ENCODE assay signal across 9 cellular contexts in the genomic region with DNA sequence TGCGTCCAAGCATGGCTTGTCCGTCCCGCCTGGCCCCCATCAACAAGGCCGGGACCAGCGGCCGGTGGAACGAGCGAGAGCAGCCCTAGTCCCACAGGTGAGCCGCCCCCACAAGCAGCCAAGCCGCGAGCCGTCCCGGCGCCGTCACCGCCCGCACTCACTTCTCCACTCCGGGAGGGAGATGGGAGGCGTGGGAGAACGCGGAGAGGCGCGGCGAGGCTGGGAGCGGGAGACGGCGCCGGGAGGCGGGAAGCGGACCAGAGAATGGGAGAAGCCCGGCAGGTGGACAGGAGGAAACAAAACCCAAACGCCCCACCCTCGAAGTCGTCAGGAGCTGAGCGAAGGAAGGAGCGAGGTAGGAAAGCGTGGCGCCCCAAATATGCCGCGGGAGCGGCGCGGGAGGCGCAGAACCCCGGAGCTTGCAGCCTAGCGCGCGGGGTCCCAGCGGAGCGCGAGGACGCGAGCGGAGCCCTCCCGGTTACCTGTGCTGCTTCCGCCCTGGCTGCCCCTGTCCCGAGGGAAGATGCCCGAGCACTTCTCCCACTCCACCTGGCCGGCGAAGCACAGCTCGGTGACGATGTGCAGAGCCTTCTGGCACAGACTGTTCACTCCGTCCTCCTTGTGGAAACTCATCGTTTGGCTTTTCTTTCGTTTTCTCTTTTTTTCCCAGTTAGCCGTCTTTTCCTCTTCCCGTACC. TPM values are rescaled to one million over a fixed set of nuclear protein-coding genes. Genes with fewer than 3 reads are reported as not detected.
A peak's percentile ranks its signal among the peaks of the same experiment; 100 is the strongest.
DNase-seq lines count a peak whose midpoint lies in the region; ATAC-seq and TF ChIP-seq lines count a peak whose summit lies in the region.
"Had no signal": no experiment of that assay in that cellular context is flagged by ENCODE, and none has a peak within 500 bp of the region (broad histone marks: within the 10 kb centered on the region; RNA-seq: fewer than 3 reads in every experiment).

No MANE protein-coding gene starts in this region.

- no peaks in the 10 kb centered on the region for H4K20me1 ChIP-seq in Karpas-422 (ENCODE audit: insufficient read depth, low read depth, low read length)

- H3K9ac ChIP-seq in HUES6 (ENCODE audit: low read length) (peak overlapping the region; percentile 31), Karpas-422 (ENCODE audit: low read length) (no peak overlapping the region)

- peaks cover 50% of the 10 kb centered on the region for H3K27me3 ChIP-seq in HUES6 (ENCODE audit: control insufficient read depth, insufficient read depth, low read length)
- peaks cover 61% of the 10 kb centered on the region for H3K27me3 ChIP-seq in transverse colon
- no peaks in the 10 kb centered on the region for H3K27me3 ChIP-seq in Karpas-422 (ENCODE audit: low read length)

- CTCF ChIA-PET in AG04449 (lab: Yijun Ruan, JAX), result no interaction called here

- H3K36me3 ChIP-seq in HUES6 (ENCODE audit: control insufficient read depth, insufficient read depth, low read length) (no peaks in the 10 kb centered on the region), transverse colon (no peaks in the 10 kb centered on the region), Karpas-422 (ENCODE audit: insufficient read depth, low read length) (no peaks in the 10 kb centered on the region; the same call in 1 of the 2 replicates)

- no peaks in the 10 kb centered on the region for H3K9me2 ChIP-seq in Karpas-422 (replicated peaks; ENCODE audit: insufficient read depth, low read length)

- no peak for TF ChIP-seq EP300 in transverse colon (IDR thresholded peaks at IDR 0.05; ENCODE audit: low read depth)

- H3K9me3 ChIP-seq in HUES6 (ENCODE audit: control insufficient read depth, insufficient read depth, low read depth, low read length) (no peaks in the 10 kb centered on the region), transverse colon (no peaks in the 10 kb centered on the region), Karpas-422 (ENCODE audit: low read length) (peaks cover 6% of the 10 kb centered on the region)

- H3K79me2 ChIP-seq in Karpas-422 (ENCODE audit: low read length), result no peaks in the 10 kb centered on the region

- H3K4me3 ChIP-seq in AG04449 (ENCODE audit: low read depth, low read length), result peak overlapping the region; percentile 58
- peak overlapping the region; percentile 76 for H3K4me3 ChIP-seq in HUES6 (ENCODE audit: low read depth, low read length)
- H3K4me3 ChIP-seq in choroid plexus epithelial cell (ENCODE audit: low read depth, low read length), result peak overlapping the region; percentile 58
- peak overlapping the region; percentile 60 for H3K4me3 ChIP-seq in lower leg skin (ENCODE audit: low read depth, poor library complexity, severe bottlenecking)
- H3K4me3 ChIP-seq in transverse colon, result peak overlapping the region; percentile 25 to 59 (median 36)
- no peak overlapping the region for H3K4me3 ChIP-seq in Karpas-422 (ENCODE audit: low read length)

- TF ChIP-seq CTCF in AG04449 (IDR thresholded peaks at IDR 0.05; ENCODE audit: insufficient read depth, low read length, missing control alignments) (no peak), choroid plexus epithelial cell (conservative IDR thresholded peaks at IDR 0.05; ENCODE audit: low read depth, low read length) (no peak), lower leg skin (IDR thresholded peaks at IDR 0.05) (no peak), transverse colon (IDR thresholded peaks at IDR 0.05) (no peak)

- DNase-seq in AG04449 (ENCODE audit: low read depth, low spot score), result no peak
- DNase-seq in choroid plexus epithelial cell (ENCODE audit: low read depth), result peak; percentile 29
- DNase-seq in lower leg skin (ENCODE audit: low spot score in 2 of 2), result no peak
- DNase-seq in transverse colon, result no peak
- DNase-seq in DMS53 (lab: John Stamatoyannopoulos, UW), result no peak
- no peak for DNase-seq in Karpas-422

- POLR2A ChIA-PET in AG04449 (lab: Yijun Ruan, JAX), result no interaction called here

- H3K27ac ChIP-seq in HUES6 (ENCODE audit: low read depth, low read length) (no peak overlapping the region), transverse colon (peak overlapping the region in 1 of 4 donors; percentile 17), Karpas-422 (ENCODE audit: low read length) (no peak overlapping the region)

- intact Hi-C loops in lower leg skin (cut with DNase I; ENCODE audit: low total_unique reads), result no loop called here
- intact Hi-C loops in transverse colon (cut with DNase I; ENCODE audit: low total_unique reads), result loop anchor here (5.0 kb wide), 1 partner anchor 1792 kb away; no protein-coding TSS in a partner anchor

- TF ChIP-seq POLR2A in lower leg skin (IDR thresholded peaks at IDR 0.05) (no peak), transverse colon (IDR thresholded peaks at IDR 0.05) (no peak)

- no peak overlapping the region for H3K4me2 ChIP-seq in Karpas-422 (ENCODE audit: low read depth, low read length, poor library complexity, severe bottlenecking)

- no peak overlapping the region for H2AFZ ChIP-seq in Karpas-422 (ENCODE audit: low read length)

- WGBS in lower leg skin, 2 donors, result 1 to 2% methylated on average over 66 of the region's 67 CpGs
- 11% methylated on average over 64 of the region's 67 CpGs; no CpG with 5 or more reads in 1 of the 2 donors for WGBS in transverse colon (ENCODE audit: low coverage in 1 of 2), 2 donors

- in situ Hi-C loops in transverse colon (cut with MboI; ENCODE audit: low pct_ligation_motif_present in 1 of 4, low pct_unique_long_range_greater_than_20kb in 1 of 4, low sequenced_read_pairs in 3 of 4), result no loop called here

- no peak for ATAC-seq in GM21367 (IDR thresholded peaks at IDR 0.05; ENCODE audit: unreplicated experiment)

- H3K4me1 ChIP-seq in HUES6 (ENCODE audit: control insufficient read depth, insufficient read depth, low read length) (no peaks in the 10 kb centered on the region), transverse colon (peaks cover 0 to 8% (median 4%) of the 10 kb centered on the region in 4 donors), Karpas-422 (ENCODE audit: low read length) (no peaks in the 10 kb centered on the region)

RNA-seq across cellular contexts. Expression of gene SYT10, which starts 0.6 kb away (rescaled TPM):
- total RNA-seq in lower leg skin (under 1 TPM in 2 of 4 donors, not detected in 2; 0.06 to 0.08 TPM), transverse colon (1 to 10 TPM in 1 of 4 donors, under 1 TPM in 2, not detected in 1; 0.48 to 1.6 (median 0.96) TPM)
- total RNA-seq in Karpas-422 (2014; rRNA removed; shearing (Covaris generic); ENCODE audit: low replicate concordance), result not detected in 2 replicates
- total RNA-seq: subcutaneous adipose tissue had no signal
